ENCODE assay signal across 7 cellular contexts in genomic region chr3:54313418-54313817, GRCh38.
"Had no signal": no experiment of that assay in that cellular context is flagged by ENCODE, and none has a peak within 500 bp of the region (broad histone marks: within the 10 kb centered on the region; RNA-seq: fewer than 3 reads in every experiment).

No MANE protein-coding gene starts in this region.

- ATAC-seq: K562 had no signal

- H3K4me3 ChIP-seq: GM23248, K562 had no signal

- DNase-seq: GM23248, GOT3, H9, HCEC 1CT, IMR-90, KG1 had no signal

- H3K27ac ChIP-seq: GM23248 had no signal

- H2AFZ ChIP-seq: GM23248 had no signal

- H3K9ac ChIP-seq: GM23248 had no signal

- H3K4me3 Mint-ChIP-seq: H9 had no signal

- H3K27ac Mint-ChIP-seq: H9 had no signal
